Comparison of ENCODE assay signal across 9 cellular contexts in the genomic region with DNA sequence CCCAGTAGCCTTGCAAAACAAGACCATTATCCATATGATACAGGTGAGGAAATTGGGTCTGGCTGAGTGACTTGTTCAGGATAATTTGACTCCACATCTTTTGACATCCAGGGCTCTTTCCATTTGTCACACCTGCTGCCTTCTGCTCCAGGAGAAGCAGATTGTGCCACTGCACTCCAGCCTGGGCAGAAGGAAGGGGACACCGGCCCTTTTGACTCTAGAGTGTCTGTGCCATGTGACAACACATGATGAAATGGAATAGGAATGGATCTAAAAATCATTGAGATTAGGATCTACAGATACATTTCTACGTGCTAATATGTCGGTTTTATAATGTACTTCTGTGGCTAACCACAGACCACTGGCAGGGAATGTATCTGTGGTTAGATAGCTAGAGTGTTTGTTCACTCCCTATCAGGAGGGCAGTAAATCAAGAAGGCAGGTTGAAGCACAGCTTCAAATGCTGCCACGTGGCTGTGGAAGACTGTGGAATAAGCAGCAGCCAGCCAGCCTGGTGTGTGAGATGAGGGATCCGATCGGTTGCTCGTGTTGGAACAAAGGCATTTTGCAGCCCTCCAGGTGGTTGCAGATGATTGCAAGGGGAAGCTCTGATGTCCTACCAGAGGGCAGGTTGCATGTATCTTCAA. TPM values are rescaled to one million over a fixed set of nuclear protein-coding genes. Genes with fewer than 3 reads are reported as not detected.
DNase-seq lines count a peak whose midpoint lies in the region; ATAC-seq and TF ChIP-seq lines count a peak whose summit lies in the region.
"Had no signal": no experiment of that assay in that cellular context is flagged by ENCODE, and none has a peak within 500 bp of the region (broad histone marks: within the 10 kb centered on the region; RNA-seq: fewer than 3 reads in every experiment).

No MANE protein-coding gene starts in this region.

- H3K27ac ChIP-seq in heart right ventricle (no peak overlapping the region), PC-3 (ENCODE audit: low read length) (no peak overlapping the region)

- POLR2A ChIA-PET in PC-3 (lab: Charles Lee; ENCODE audit: unreplicated experiment) = interaction anchor here (0.6 to 0.7 kb wide), 2 partner anchors 29 to 285 kb away, joined by 3 read pairs; a partner anchor contains a TSS

- DNase-seq in left ventricle myocardium superior (no peak), heart right ventricle (no peak), PC-3 (peak; percentile 71), fibroblast of peridontal ligament (ENCODE audit: extremely low read depth) (peak; percentile 41), NCI-H82 (lab: John Stamatoyannopoulos, UW) (no peak), GM10266 (ENCODE audit: extremely low spot score) (no peak)
- DNase-seq: activated gamma-delta T cell treated with Interleukin-2 at 50 U/mL for 16 hours had no signal

- TF ChIP-seq CTCF in heart right ventricle (IDR thresholded peaks at IDR 0.05) (no peak), PC-3 (conservative IDR thresholded peaks at IDR 0.05; ENCODE audit: low read depth, low read length) (no peak), GM10266 (IDR thresholded peaks at IDR 0.05; ENCODE audit: control insufficient read depth, insufficient read depth, low read depth, missing control alignments) (no peak)

- H3K36me3 ChIP-seq in heart right ventricle = peaks cover 0 to 16% (median 0%) of the 10 kb centered on the region in 9 donors
- H3K36me3 ChIP-seq in PC-3 (ENCODE audit: low read depth, low read length) = no peaks in the 10 kb centered on the region

- H3K4me2 ChIP-seq in PC-3 (ENCODE audit: low read length) = no peak overlapping the region

- no peaks in the 10 kb centered on the region for H3F3A ChIP-seq in PC-3 (ENCODE audit: low read length, unreplicated experiment)

- 45 to 56% methylated on average over 7 of the region's 7 CpGs for WGBS in heart right ventricle, 2 donors

- H3K4me1 ChIP-seq in heart right ventricle (peaks cover 0 to 31% (median 15%) of the 10 kb centered on the region in 9 donors), PC-3 (ENCODE audit: insufficient read depth, low read length) (peaks cover 13% of the 10 kb centered on the region)

- H3K27me3 ChIP-seq in heart right ventricle = no peaks in the 10 kb centered on the region
- H3K27me3 ChIP-seq in PC-3 (ENCODE audit: low read length) = no peaks in the 10 kb centered on the region

- CTCF ChIA-PET in PC-3 (lab: Charles Lee) = no interaction called here

- H3K9me3 ChIP-seq in heart right ventricle (no peaks in the 10 kb centered on the region), PC-3 (ENCODE audit: low read length) (no peaks in the 10 kb centered on the region)

- intact Hi-C loops in left ventricle myocardium superior (cut with micrococcal nuclease) (no loop called here), heart right ventricle (cut with DNase I) (no loop called here), PC-3 (cut with micrococcal nuclease) (no loop called here)

- H3K4me3 ChIP-seq in heart right ventricle (no peak overlapping the region), PC-3 (ENCODE audit: low read length) (no peak overlapping the region)

- H4K20me1 ChIP-seq in PC-3 (ENCODE audit: low read length) = no peaks in the 10 kb centered on the region; the same call in 1 of the 2 replicates

- ATAC-seq in left ventricle myocardium superior (peak; percentile 52), heart right ventricle (no peak), PC-3 (peak; percentile 86), GM21576 (IDR thresholded peaks at IDR 0.05; ENCODE audit: unreplicated experiment) (no peak), GM19035 (IDR thresholded peaks at IDR 0.05; ENCODE audit: unreplicated experiment) (no peak)

- BruUV-seq in PC-3 (replicated peaks; lab: Mats Ljungman, UMichigan) = no TSS peak

- no peak overlapping the region for H2AFZ ChIP-seq in PC-3 (ENCODE audit: low read length)

- no peak overlapping the region for H3K9ac ChIP-seq in PC-3 (ENCODE audit: low read length)

- H3K79me2 ChIP-seq in PC-3 (ENCODE audit: low read length) = no peaks in the 10 kb centered on the region

- H3K9me2 ChIP-seq in PC-3 (replicated peaks; ENCODE audit: low read length) = no peaks in the 10 kb centered on the region

RNA-seq across cellular contexts. Expression of a gene that starts 28.4 kb away (rescaled TPM):
- total RNA-seq in left ventricle myocardium superior = 42.9 TPM
- 10 to 100 TPM; 28.6 to 49.2 (median 36.3) TPM for total RNA-seq in heart right ventricle
- polyA plus RNA-seq in heart right ventricle = 10 to 100 TPM in 1 of 2 donors, 1 to 10 TPM in 1; 9.1 to 11.0 TPM
- total RNA-seq in PC-3 (2014; rRNA removed) = 12.0 TPM in 2 replicates

Comparison
In these comparisons a context has a peak if more than half of its experiments do, and no peak if none do; other contexts are left out.
1. ATAC-seq: peak in left ventricle myocardium superior (single experiment) and PC-3 (single experiment); none in heart right ventricle (0 of 8), GM21576 (single experiment) and GM19035 (single experiment).
2. DNase-seq: peak in PC-3 (single experiment) and fibroblast of peridontal ligament (single experiment); none in left ventricle myocardium superior (single experiment), heart right ventricle (0 of 2), NCI-H82 (single experiment) and GM10266 (single experiment).